13 cellular contexts compared by ENCODE assay signal in genomic region chr3:136932978-136933812, GRCh38. TPM values are rescaled to one million over a fixed set of nuclear protein-coding genes. Genes with fewer than 3 reads are reported as not detected.
A peak's percentile ranks its signal among the peaks of the same experiment; 100 is the strongest.
DNase-seq lines count a peak whose midpoint lies in the region; ATAC-seq and TF ChIP-seq lines count a peak whose summit lies in the region.
"Had no signal": no experiment of that assay in that cellular context is flagged by ENCODE, and none has a peak within 500 bp of the region (broad histone marks: within the 10 kb centered on the region; RNA-seq: fewer than 3 reads in every experiment).

No MANE protein-coding gene starts in this region.

- peaks cover 18% of the 10 kb centered on the region in 2 donors for H3K4me1 ChIP-seq in naive thymus-derived CD4-positive, alpha-beta T cell (ENCODE audit: control insufficient read depth in 2 of 2, insufficient read depth in 2 of 2, low read length in 2 of 2)

- H3K36me3 Mint-ChIP-seq in CD4-positive, alpha-beta T cell (ENCODE audit: low read depth) = peaks cover 82% of the 10 kb centered on the region
- H3K36me3 Mint-ChIP-seq in activated T-helper 17 cell treated with anti-CD3 and anti-CD28 coated beads, Interleukin-2, amount 50 U/mL, for 72 hours (ENCODE audit: low read depth) = peaks cover 80% of the 10 kb centered on the region
- peaks cover 17 to 61% (median 59%) of the 10 kb centered on the region in 5 donors for H3K36me3 Mint-ChIP-seq in naive thymus-derived CD4-positive, alpha-beta T cell
- H3K36me3 Mint-ChIP-seq in type B pancreatic cell = peaks cover 47% of the 10 kb centered on the region

- DNase-seq in CD4-positive, alpha-beta T cell = no peak
- DNase-seq in naive thymus-derived CD4-positive, alpha-beta T cell = no peak
- DNase-seq in type B pancreatic cell (ENCODE audit: extremely low spot score, unreplicated experiment) = no peak
- DNase-seq in mesenteric fat pad (ENCODE audit: low spot score) = no peak
- DNase-seq: MV-4-11, NCI-H524 treated with DMSO at 0.1 percent for 48 hours, SHP77 treated with DMSO at 0.1 percent for 48 hours, uterus had no signal

- H3K4me3 ChIP-seq in naive thymus-derived CD4-positive, alpha-beta T cell (ENCODE audit: low read length) = no peak overlapping the region
- H3K4me3 ChIP-seq: right atrium auricular region, uterus had no signal

- no peak overlapping the region for H3K4me3 Mint-ChIP-seq in CD4-positive, alpha-beta T cell
- H3K4me3 Mint-ChIP-seq in activated T-helper 17 cell treated with anti-CD3 and anti-CD28 coated beads, Interleukin-2, amount 50 U/mL, for 72 hours = peak overlapping the region; percentile 53
- peak overlapping the region in 2 of 10 donors; percentile 8 to 34 for H3K4me3 Mint-ChIP-seq in naive thymus-derived CD4-positive, alpha-beta T cell
- H3K4me3 Mint-ChIP-seq in type B pancreatic cell = no peak overlapping the region

- CTCF ChIA-PET in CD4-positive, alpha-beta T cell (lab: Charles Lee) = no interaction called here
- CTCF ChIA-PET in naive thymus-derived CD4-positive, alpha-beta T cell (lab: Charles Lee) = no interaction called here

- H3K27me3 Mint-ChIP-seq in CD4-positive, alpha-beta T cell = no peaks in the 10 kb centered on the region
- H3K27me3 Mint-ChIP-seq in activated T-helper 17 cell treated with anti-CD3 and anti-CD28 coated beads, Interleukin-2, amount 50 U/mL, for 72 hours = no peaks in the 10 kb centered on the region
- H3K27me3 Mint-ChIP-seq in naive thymus-derived CD4-positive, alpha-beta T cell = no peaks in the 10 kb centered on the region
- no peaks in the 10 kb centered on the region for H3K27me3 Mint-ChIP-seq in type B pancreatic cell

- peaks cover 80% of the 10 kb centered on the region for H3K4me1 Mint-ChIP-seq in CD4-positive, alpha-beta T cell (ENCODE audit: low read depth)
- peaks cover 27% of the 10 kb centered on the region for H3K4me1 Mint-ChIP-seq in activated T-helper 17 cell treated with anti-CD3 and anti-CD28 coated beads, Interleukin-2, amount 50 U/mL, for 72 hours
- peaks cover 26 to 82% (median 75%) of the 10 kb centered on the region in 7 donors for H3K4me1 Mint-ChIP-seq in naive thymus-derived CD4-positive, alpha-beta T cell
- H3K4me1 Mint-ChIP-seq in type B pancreatic cell (ENCODE audit: unreplicated experiment) = peaks cover 10% of the 10 kb centered on the region

- peak overlapping the region; percentile 69 for H3K27ac Mint-ChIP-seq in CD4-positive, alpha-beta T cell
- peak overlapping the region; percentile 77 for H3K27ac Mint-ChIP-seq in activated T-helper 17 cell treated with anti-CD3 and anti-CD28 coated beads, Interleukin-2, amount 50 U/mL, for 72 hours
- peak overlapping the region; percentile 22 to 83 (median 65) for H3K27ac Mint-ChIP-seq in naive thymus-derived CD4-positive, alpha-beta T cell
- H3K27ac Mint-ChIP-seq in type B pancreatic cell = no peak overlapping the region

- no peaks in the 10 kb centered on the region for H3K9me3 ChIP-seq in CD4-positive, alpha-beta T cell (ENCODE audit: control insufficient read depth, low read length)
- H3K9me3 ChIP-seq in naive thymus-derived CD4-positive, alpha-beta T cell (ENCODE audit: control insufficient read depth in 2 of 3, low read length in 3 of 3) = no peaks in the 10 kb centered on the region
- H3K9me3 ChIP-seq: right atrium auricular region, uterus had no signal

- TF ChIP-seq CTCF in CD4-positive, alpha-beta T cell (IDR thresholded peaks at IDR 0.05) = no peak
- TF ChIP-seq CTCF in type B pancreatic cell (conservative IDR thresholded peaks at IDR 0.05) = no peak

- peaks cover 5% of the 10 kb centered on the region for H3K9me3 Mint-ChIP-seq in CD4-positive, alpha-beta T cell
- no peaks in the 10 kb centered on the region for H3K9me3 Mint-ChIP-seq in activated T-helper 17 cell treated with anti-CD3 and anti-CD28 coated beads, Interleukin-2, amount 50 U/mL, for 72 hours
- peaks cover 0 to 13% (median 0%) of the 10 kb centered on the region in 11 donors for H3K9me3 Mint-ChIP-seq in naive thymus-derived CD4-positive, alpha-beta T cell
- H3K9me3 Mint-ChIP-seq in type B pancreatic cell = peaks cover 12% of the 10 kb centered on the region

- POLR2A ChIA-PET in CD4-positive, alpha-beta T cell (lab: Charles Lee) = interaction anchor here (0.6 kb wide), 1 partner anchor 9 kb away, joined by 3 read pairs; no protein-coding TSS in a partner anchor
- POLR2A ChIA-PET in naive thymus-derived CD4-positive, alpha-beta T cell (lab: Charles Lee) = no interaction called here

- H3K36me3 ChIP-seq in naive thymus-derived CD4-positive, alpha-beta T cell (ENCODE audit: control insufficient read depth in 2 of 3, insufficient read depth in 3 of 3, low read length in 3 of 3) = peaks cover 0 to 4% (median 1%) of the 10 kb centered on the region in 3 experiments
- H3K36me3 ChIP-seq: uterus had no signal

- no peaks in the 10 kb centered on the region for H3K27me3 ChIP-seq in CD4-positive, alpha-beta T cell (ENCODE audit: control insufficient read depth, insufficient read depth, low read length)
- no peaks in the 10 kb centered on the region for H3K27me3 ChIP-seq in naive thymus-derived CD4-positive, alpha-beta T cell (ENCODE audit: control insufficient read depth in 2 of 2, insufficient read depth in 2 of 2, low read length in 2 of 2)
- H3K27me3 ChIP-seq: right atrium auricular region, uterus had no signal

- no peak for ATAC-seq in CD4-positive, alpha-beta T cell (ENCODE audit: poor library complexity)
- ATAC-seq in GM19372 (IDR thresholded peaks at IDR 0.05; ENCODE audit: low read depth, unreplicated experiment) (peak; percentile 20), GM21528 (IDR thresholded peaks at IDR 0.05; ENCODE audit: low FRiP score, unreplicated experiment) (no peak), HG03139 (IDR thresholded peaks at IDR 0.05; ENCODE audit: unreplicated experiment) (no peak)
- ATAC-seq in activated T-helper 17 cell treated with anti-CD3 and anti-CD28 coated beads, Interleukin-2, amount 50 U/mL, for 72 hours (replicated peaks) = peak; percentile 62
- ATAC-seq in naive thymus-derived CD4-positive, alpha-beta T cell = no peak

- intact Hi-C loops in CD4-positive, alpha-beta T cell (cut with DNase I, micrococcal nuclease) = no loop called here
- intact Hi-C loops in naive thymus-derived CD4-positive, alpha-beta T cell (cut with micrococcal nuclease) = loop anchor here in 1 of 2 donors (1.0 kb wide), 1 partner anchor 13 kb away; no protein-coding TSS in a partner anchor

- H3K27ac ChIP-seq in CD4-positive, alpha-beta T cell (ENCODE audit: low read depth, low read length) = no peak overlapping the region
- H3K27ac ChIP-seq in naive thymus-derived CD4-positive, alpha-beta T cell (ENCODE audit: low read depth, low read length) = no peak overlapping the region
- H3K27ac ChIP-seq: right atrium auricular region had no signal

RNA-seq across cellular contexts. Expression of gene IL20RB, which starts 24.6 kb away (rescaled TPM):
- 1 to 10 TPM; 1.5 to 2.2 TPM for total RNA-seq in CD4-positive, alpha-beta T cell
- 1 to 10 TPM; 1.6 to 3.7 TPM for total RNA-seq in activated T-helper 17 cell treated with anti-CD3 and anti-CD28 coated beads, Interleukin-2, amount 50 U/mL, for 72 hours
- 1 to 10 TPM; 1.7 to 3.5 (median 2.4) TPM for total RNA-seq in naive thymus-derived CD4-positive, alpha-beta T cell
- under 1 TPM in 1 of 2 donors, not detected in 1; 0.33 TPM for polyA plus RNA-seq in naive thymus-derived CD4-positive, alpha-beta T cell
- 0.31 and 0.56 TPM in 2 replicates for total RNA-seq in type B pancreatic cell (ENCODE audit: low replicate concordance)
- 3.6 TPM for total RNA-seq in mesenteric fat pad

Comparison
In these comparisons a context has a peak if more than half of its experiments do, and no peak if none do; other contexts are left out.
1. ATAC-seq: peak in GM19372 (single experiment) and activated T-helper 17 cell treated with anti-CD3 and anti-CD28 coated beads, Interleukin-2, amount 50 U/mL, for 72 hours (single experiment); none in CD4-positive, alpha-beta T cell (single experiment), naive thymus-derived CD4-positive, alpha-beta T cell (single experiment), GM21528 (single experiment) and HG03139 (single experiment).